ENCODE assay signal across 13 cellular contexts in the genomic region with DNA sequence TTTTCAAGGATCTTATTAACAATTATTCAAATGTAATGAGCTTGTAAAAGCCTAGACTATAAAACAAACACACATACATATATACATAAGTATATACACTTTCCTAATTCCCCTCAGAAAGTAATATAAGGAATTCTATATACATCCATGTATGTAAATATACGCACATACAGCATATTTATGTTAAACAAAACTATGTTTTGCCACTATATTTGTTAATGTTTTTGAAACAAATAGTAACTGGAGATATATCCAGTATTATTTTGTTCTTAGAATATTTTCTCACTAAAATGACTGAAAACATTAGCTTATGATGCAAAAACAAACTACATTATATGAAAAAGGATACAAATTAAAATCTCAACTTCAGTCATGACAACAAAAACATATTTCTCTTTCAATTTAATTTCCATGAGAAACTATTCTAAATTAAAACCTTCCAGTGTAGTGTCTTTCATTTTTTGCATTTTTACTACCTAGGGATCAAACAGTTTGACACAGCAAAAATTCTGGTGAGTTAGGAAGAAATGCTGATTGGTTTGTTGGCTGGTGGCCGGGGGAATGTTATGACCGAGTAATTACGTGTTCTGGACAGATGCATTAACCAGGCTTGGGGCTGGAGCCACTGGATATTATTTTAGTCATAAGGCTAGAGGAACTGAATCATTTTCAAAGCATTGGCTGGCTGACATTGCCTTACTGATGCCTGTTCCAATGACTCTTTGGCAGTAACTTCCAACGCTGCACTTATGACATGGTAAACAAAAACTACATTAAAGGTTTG.
DNase-seq lines count a peak whose midpoint lies in the region; ATAC-seq and TF ChIP-seq lines count a peak whose summit lies in the region.
"Had no signal": no experiment of that assay in that cellular context is flagged by ENCODE, and none has a peak within 500 bp of the region (broad histone marks: within the 10 kb centered on the region; RNA-seq: fewer than 3 reads in every experiment).

No MANE protein-coding gene starts in this region.

- TF ChIP-seq POLR2A in IMR-90 (IDR thresholded peaks at IDR 0.05; ENCODE audit: low read depth, low read length) = no peak

- H2BK5ac ChIP-seq in IMR-90 (ENCODE audit: low read depth, low read length, poor library complexity, severe bottlenecking) = no peak overlapping the region

- in situ Hi-C loops in IMR-90 (cut with MboI; ENCODE audit: low sequenced_read_pairs) = no loop called here

- no peaks in the 10 kb centered on the region for H3K79me1 ChIP-seq in IMR-90 (ENCODE audit: low read depth in 1 of 2, low read length in 2 of 2)

- H3K4me3 ChIP-seq in IMR-90 (ENCODE audit: insufficient read depth, low read depth, low read length) (no peak overlapping the region), hepatocyte (no peak overlapping the region)

- no TSS peak for BruUV-seq in IMR-90 (replicated peaks; lab: Mats Ljungman, UMichigan)

- H4K5ac ChIP-seq in IMR-90 (ENCODE audit: low read depth, low read length) = no peak overlapping the region

- TF ChIP-seq CTCF in IMR-90 (conservative IDR thresholded peaks at IDR 0.05; ENCODE audit: low read depth, low read length) (no peak), hepatocyte (IDR thresholded peaks at IDR 0.05; ENCODE audit: poor library complexity) (no peak)

- no peak overlapping the region for H3K23ac ChIP-seq in IMR-90 (ENCODE audit: low read depth, low read length)

- H4K91ac ChIP-seq in IMR-90 (ENCODE audit: insufficient read depth, low read depth, low read length) = no peak overlapping the region

- H3K4me1 Mint-ChIP-seq in T-helper 2 cell treated with Interferon-gamma antibody and Interleukin-4, amounts not matched to agents 5 μg/mL and 100 μg/mL, for 36 hours (ENCODE audit: low read depth) = no peaks in the 10 kb centered on the region
- H3K4me1 Mint-ChIP-seq: nephron had no signal

- H3K36me3 ChIP-seq in IMR-90 (ENCODE audit: control insufficient read depth, insufficient read depth, low read length) (no peaks in the 10 kb centered on the region), hepatocyte (replicated peaks; ENCODE audit: insufficient read depth, low read depth) (no peaks in the 10 kb centered on the region)

- peak; percentile 94 for ATAC-seq in IMR-90 (ENCODE audit: low read depth)
- ATAC-seq: activated CD4-positive, CD25-positive, alpha-beta regulatory T cell treated with anti-CD3 and anti-CD28 coated beads, Interleukin-2, amount 50 U/mL, for 24 hours had no signal

- H3K27ac ChIP-seq in IMR-90 (ENCODE audit: insufficient read depth, low read length) (no peak overlapping the region), hepatocyte (peak overlapping the region; percentile 54)

- no peaks in the 10 kb centered on the region for H3K27me3 ChIP-seq in IMR-90 (ENCODE audit: control insufficient read depth, insufficient read depth, low read length)
- no peaks in the 10 kb centered on the region for H3K27me3 ChIP-seq in hepatocyte

- H2BK120ac ChIP-seq in IMR-90 (ENCODE audit: low read depth, low read length) = no peak overlapping the region

- WGBS in IMR-90 (ENCODE audit: extremely low coverage in 2 of 2, insufficient read length in 1 of 2), 2 experiments = 0% methylated on average over 3 of the region's 5 CpGs; no CpG with 5 or more reads in 1 of the 2 experiments
- 54% methylated on average over 5 of the region's 5 CpGs for WGBS in hepatocyte (ENCODE audit: low lambda C conversion rate, missing lambda C conversion rate)

- H3K9me3 Mint-ChIP-seq in T-helper 2 cell treated with Interferon-gamma antibody and Interleukin-4, amounts not matched to agents 5 μg/mL and 100 μg/mL, for 36 hours = no peaks in the 10 kb centered on the region
- H3K9me3 Mint-ChIP-seq: activated T-helper 2 cell treated with anti-CD3 and anti-CD28 coated beads, Interferon-gamma antibody, Interleukin-2, Interleukin-4, amounts not matched to agents 10 μg/mL and 5 μg/mL and 100 μg/mL, durations not matched to agents 14 hours and 24 hours and 36 hours; nephron had no signal

- no peaks in the 10 kb centered on the region for H3K36me3 Mint-ChIP-seq in T-helper 2 cell treated with Interferon-gamma antibody and Interleukin-4, amounts not matched to agents 5 μg/mL and 100 μg/mL, for 36 hours (ENCODE audit: low read depth)

- H4K20me1 ChIP-seq in IMR-90 (ENCODE audit: insufficient read depth, low read length) = no peaks in the 10 kb centered on the region
- no peaks in the 10 kb centered on the region for H4K20me1 ChIP-seq in hepatocyte (ENCODE audit: insufficient read depth, poor library complexity, severe bottlenecking)

- no peaks in the 10 kb centered on the region for H3K9me2 ChIP-seq in hepatocyte (replicated peaks; ENCODE audit: insufficient read depth)

- TF ChIP-seq RAD21 in IMR-90 (IDR thresholded peaks at IDR 0.05; ENCODE audit: low read length) = no peak

- H3K4me1 ChIP-seq in IMR-90 (ENCODE audit: control insufficient read depth, insufficient read depth, low read length) (no peaks in the 10 kb centered on the region), hepatocyte (ENCODE audit: insufficient read depth) (peaks cover 5% of the 10 kb centered on the region)

- DNase-seq in AG08396 (ENCODE audit: low spot score) (peak; percentile 53), IMR-90 (peak; percentile 90), amniotic stem cell (lab: John Stamatoyannopoulos, UW) (peak; percentile 73), hepatocyte (ENCODE audit: low spot score) (peak; percentile 41), NCI-H1417 treated with DMSO at 0.1 percent for 48 hours (lab: John Stamatoyannopoulos, UW) (no peak), NCI-H2107 (lab: John Stamatoyannopoulos, UW) (no peak)
- no peak for DNase-seq in activated CD4-positive, CD25-positive, alpha-beta regulatory T cell (lab: John Stamatoyannopoulos, UW)
- DNase-seq in T-helper 2 cell treated with Interferon-gamma antibody and Interleukin-4, amounts not matched to agents 5 μg/mL and 100 μg/mL, for 36 hours (ENCODE audit: low spot score) = no peak
- DNase-seq: NCI-H1092; stimulated activated CD4-positive, alpha-beta T cell treated with anti-CD3 and anti-CD28 coated beads, Interleukin-15, amount 100 ng/mL, for 24 hours had no signal

- no peak overlapping the region for H3K4ac ChIP-seq in IMR-90 (ENCODE audit: low read depth, low read length)

- intact Hi-C loops in IMR-90 (cut with micrococcal nuclease) = no loop called here

- H2AFZ ChIP-seq in IMR-90 (replicated peaks; ENCODE audit: low read length, poor library complexity) (no peak overlapping the region), hepatocyte (no peak overlapping the region)

- no peak overlapping the region for H2BK15ac ChIP-seq in IMR-90 (ENCODE audit: low read depth, low read length)

- no peak overlapping the region for H3K18ac ChIP-seq in IMR-90 (ENCODE audit: low read depth, low read length)

- H4K8ac ChIP-seq in IMR-90 (ENCODE audit: low read depth in 2 of 2, low read length in 2 of 2) = no peak overlapping the region

- CTCF ChIA-PET in IMR-90 (lab: Yijun Ruan, JAX) = interaction anchor here (1.3 kb wide), 1 partner anchor 19 kb away, joined by 4 read pairs; no protein-coding TSS in a partner anchor

- dilution Hi-C loops in IMR-90 (cut with HindIII; ENCODE audit: low sequenced_read_pairs, unreplicated experiment) = no loop called here

- no peaks in the 10 kb centered on the region for H3K79me2 ChIP-seq in hepatocyte

- no peaks in the 10 kb centered on the region for H3K9me1 ChIP-seq in IMR-90 (ENCODE audit: insufficient read depth, low read length)

- POLR2A ChIA-PET in IMR-90 (lab: Charles Lee; ENCODE audit: unreplicated experiment) = no interaction called here

- no peak overlapping the region for H2BK20ac ChIP-seq in IMR-90 (ENCODE audit: low read depth, low read length)

- H3K9me3 ChIP-seq in IMR-90 (ENCODE audit: control insufficient read depth, insufficient read depth, low read length) (no peaks in the 10 kb centered on the region), hepatocyte (ENCODE audit: low read depth) (no peaks in the 10 kb centered on the region)

- H3K27me3 Mint-ChIP-seq in T-helper 2 cell treated with Interferon-gamma antibody and Interleukin-4, amounts not matched to agents 5 μg/mL and 100 μg/mL, for 36 hours (ENCODE audit: low read depth) = peaks cover 6% of the 10 kb centered on the region

- H3K4me3 Mint-ChIP-seq in T-helper 2 cell treated with Interferon-gamma antibody and Interleukin-4, amounts not matched to agents 5 μg/mL and 100 μg/mL, for 36 hours = no peak overlapping the region
- H3K4me3 Mint-ChIP-seq: nephron had no signal

- no peak overlapping the region for H2AK9ac ChIP-seq in IMR-90 (replicated peaks; ENCODE audit: low read depth, low read length, poor library complexity)

- no peak overlapping the region for H2AK5ac ChIP-seq in IMR-90 (ENCODE audit: low read depth, low read length)

- H3K4me2 ChIP-seq in IMR-90 (ENCODE audit: low read depth, low read length) (no peak overlapping the region), hepatocyte (peak overlapping the region; percentile 32)

- no peak overlapping the region for H3K14ac ChIP-seq in IMR-90 (replicated peaks; ENCODE audit: low read depth, low read length)

- H3K9ac ChIP-seq in IMR-90 (ENCODE audit: low read depth, low read length) = no peak overlapping the region

- no peak overlapping the region for H3K27ac Mint-ChIP-seq in T-helper 2 cell treated with Interferon-gamma antibody and Interleukin-4, amounts not matched to agents 5 μg/mL and 100 μg/mL, for 36 hours
- H3K27ac Mint-ChIP-seq: activated T-helper 2 cell treated with anti-CD3 and anti-CD28 coated beads, Interferon-gamma antibody, Interleukin-2, Interleukin-4, amounts not matched to agents 10 μg/mL and 5 μg/mL and 100 μg/mL, durations not matched to agents 14 hours and 24 hours and 36 hours; nephron had no signal

- no peak overlapping the region for H3K56ac ChIP-seq in IMR-90 (ENCODE audit: extremely low read depth, insufficient read depth, low read length)

TF ChIP-seq in IMR-90, 13 proteins besides CTCF, POLR2A, EP300 and RAD21:
- no peak for TF ChIP-seq BHLHE40 (IDR thresholded peaks at IDR 0.05; ENCODE audit: low read depth, low read length)
- peak; percentile 5; the same call in 1 of the 2 replicates for TF ChIP-seq FOS (IDR thresholded peaks at IDR 0.05; ENCODE audit: low read depth, low read length)
- TF ChIP-seq CHD1 (IDR thresholded peaks at IDR 0.05; ENCODE audit: low read depth, low read length) = no peak
- peak; percentile 80 for TF ChIP-seq MAFK (IDR thresholded peaks at IDR 0.05; ENCODE audit: low read depth, low read length)

Comparison
In these comparisons a context has a peak if more than half of its experiments do, and no peak if none do; other contexts are left out.
1. DNase-seq: peak in AG08396 (single experiment), IMR-90 (single experiment), amniotic stem cell (single experiment) and hepatocyte (single experiment); none in activated CD4-positive, CD25-positive, alpha-beta regulatory T cell (0 of 4), NCI-H1417 treated with DMSO at 0.1 percent for 48 hours (single experiment), T-helper 2 cell treated with Interferon-gamma antibody and Interleukin-4, amounts not matched to agents 5 μg/mL and 100 μg/mL, for 36 hours (single experiment) and NCI-H2107 (single experiment).